ENCODE assay signal across 17 cellular contexts in genomic region chr3:97720417-97720816, GRCh38.
DNase-seq lines count a peak whose midpoint lies in the region; ATAC-seq lines count a peak whose summit lies in the region.
"Had no signal": no experiment of that assay in that cellular context is flagged by ENCODE, and none has a peak within 500 bp of the region (broad histone marks: within the 10 kb centered on the region; RNA-seq: fewer than 3 reads in every experiment).

No MANE protein-coding gene starts in this region.

- DNase-seq in DMS79 (lab: John Stamatoyannopoulos, UW) (peak; percentile 14), NCI-H1105 (lab: John Stamatoyannopoulos, UW) (peak; percentile 26), NCI-H748 treated with DMSO at 0.1 percent for 48 hours (lab: John Stamatoyannopoulos, UW) (peak; percentile 28), iris pigment epithelial cell (ENCODE audit: low read depth) (peak; percentile 2), NCI-H82 treated with DMSO at 0.1 percent for 48 hours (lab: John Stamatoyannopoulos, UW; ENCODE audit: unreplicated experiment) (no peak), OCI-M1 (lab: John Stamatoyannopoulos, UW) (no peak)
- DNase-seq: activated CD4-positive, alpha-beta T cell treated with anti-CD3 and anti-CD28 coated beads, Interleukin-2, amount 50 U/mL, for 4 hours; activated T-cell treated with anti-CD3 and anti-CD28 coated beads for 4 hours; AML-193; endodermal cell; hypothalamus; kidney; mesendoderm; natural killer cell; NCI-H2081 treated with DMSO at 0.1 percent for 48 hours had no signal

- no peak for ATAC-seq in HG03342 (IDR thresholded peaks at IDR 0.05; ENCODE audit: unreplicated experiment)
- ATAC-seq: natural killer cell, Right ventricle myocardium inferior had no signal

Comparison
In these comparisons a context has a peak if more than half of its experiments do, and no peak if none do; other contexts are left out.
1. DNase-seq: peak in DMS79 (single experiment), NCI-H1105 (single experiment), NCI-H748 treated with DMSO at 0.1 percent for 48 hours (single experiment) and iris pigment epithelial cell (single experiment); none in NCI-H82 treated with DMSO at 0.1 percent for 48 hours (single experiment) and OCI-M1 (single experiment).